Comparison of ENCODE assay signal across 8 cellular contexts in the genomic region with DNA sequence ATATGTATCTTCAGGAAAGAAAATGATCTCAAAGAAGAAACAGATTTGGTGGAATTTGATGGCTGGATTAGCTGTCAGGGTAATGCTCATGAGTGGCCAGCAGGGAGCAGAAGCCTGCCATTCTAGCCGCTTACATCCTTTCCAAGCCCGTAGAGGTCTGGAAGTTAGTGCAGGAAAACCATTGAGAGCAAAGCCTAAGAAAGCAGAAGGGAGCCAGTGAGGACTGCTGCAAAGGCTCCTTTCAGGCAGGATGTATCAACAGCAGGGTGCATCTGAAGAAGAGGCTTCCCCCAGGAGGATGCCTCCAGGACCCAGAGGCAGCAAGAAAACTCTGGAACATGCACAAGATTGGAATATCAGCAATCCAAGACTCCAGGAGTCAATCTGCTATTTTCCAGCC. TPM values are rescaled to one million over a fixed set of nuclear protein-coding genes. Genes with fewer than 3 reads are reported as not detected.
DNase-seq lines count a peak whose midpoint lies in the region; ATAC-seq, FAIRE-seq and TF ChIP-seq lines count a peak whose summit lies in the region.

No MANE protein-coding gene starts in this region.

- H3K9me2 ChIP-seq in hepatocyte (replicated peaks; ENCODE audit: insufficient read depth) = no peaks in the 10 kb centered on the region

- H3K79me2 ChIP-seq in hepatocyte = no peaks in the 10 kb centered on the region

- H3K27me3 ChIP-seq in hepatocyte = no peaks in the 10 kb centered on the region

- no peak overlapping the region for H2AFZ ChIP-seq in hepatocyte

- no peaks in the 10 kb centered on the region for H3K36me3 ChIP-seq in hepatocyte (replicated peaks; ENCODE audit: insufficient read depth, low read depth)

- H3K9me3 ChIP-seq in hepatocyte (ENCODE audit: low read depth) = no peaks in the 10 kb centered on the region

- TF ChIP-seq CTCF in astrocyte of the spinal cord (IDR thresholded peaks at IDR 0.05; ENCODE audit: low read depth, low read length) = peak; percentile 85
- peak; percentile 94 for TF ChIP-seq CTCF in hepatocyte (IDR thresholded peaks at IDR 0.05; ENCODE audit: poor library complexity)
- peak; percentile 96 for TF ChIP-seq CTCF in retinal pigment epithelial cell (conservative IDR thresholded peaks at IDR 0.05; ENCODE audit: low read depth, low read length)

- ATAC-seq in GM21717 (IDR thresholded peaks at IDR 0.05; ENCODE audit: unreplicated experiment) (no peak), HG02763 (IDR thresholded peaks at IDR 0.05; ENCODE audit: unreplicated experiment) (no peak)

- in situ Hi-C loops in G401 (cut with HindIII; ENCODE audit: low sequenced_read_pairs) = no loop called here
- in situ Hi-C loops in astrocyte of the spinal cord (cut with HindIII; ENCODE audit: low sequenced_read_pairs) = no loop called here

- DNase-seq in G401 (ENCODE audit: low spot score) (peak; percentile 79), HuH-7.5 (ENCODE audit: low spot score) (peak; percentile 29), RCC 7860 (ENCODE audit: low spot score) (peak; percentile 63), astrocyte of the spinal cord (ENCODE audit: low read depth, low spot score) (peak; percentile 82), hepatocyte (ENCODE audit: low spot score) (peak; percentile 86), retinal pigment epithelial cell (ENCODE audit: low read depth) (no peak)

- peak; percentile 58 for FAIRE-seq in RCC 7860 (lab: Jason Lieb, UNC)

- no peak overlapping the region for H3K4me2 ChIP-seq in hepatocyte

- H3K27ac ChIP-seq in hepatocyte = no peak overlapping the region

- no peaks in the 10 kb centered on the region for H3K4me1 ChIP-seq in hepatocyte (ENCODE audit: insufficient read depth)

- 10% methylated on average over 2 of the region's 2 CpGs for WGBS in hepatocyte (ENCODE audit: low lambda C conversion rate, missing lambda C conversion rate)

- no peaks in the 10 kb centered on the region for H4K20me1 ChIP-seq in hepatocyte (ENCODE audit: insufficient read depth, poor library complexity, severe bottlenecking)

- no peak overlapping the region for H3K4me3 ChIP-seq in astrocyte of the spinal cord (ENCODE audit: low read depth, low read length)
- no peak overlapping the region for H3K4me3 ChIP-seq in hepatocyte
- H3K4me3 ChIP-seq in retinal pigment epithelial cell (ENCODE audit: low read length) = no peak overlapping the region

RNA-seq across cellular contexts. Expression of gene LBH, which starts 22.9 kb away (rescaled TPM):
- total RNA-seq in G401 (2014; rRNA removed; shearing (Covaris generic)) = not detected in 2 replicates
- 75.9 and 98.3 TPM in 2 replicates for total RNA-seq in hepatocyte
- polyA plus RNA-seq in hepatocyte = 54.1 and 54.2 TPM in 2 replicates

Comparison
In these comparisons a context has a peak if more than half of its experiments do, and no peak if none do; other contexts are left out.
1. RNA of gene LBH, which starts 22.9 kb away (total RNA-seq): 75.9 to 98.3 TPM in hepatocyte; not detected in G401; every median in the first group is over 10 times any median in the second.
2. Peak in every context shown above with its lines, with median percentiles within 50 percentile points of each other: CTCF ChIP-seq.